In the genomic region with DNA sequence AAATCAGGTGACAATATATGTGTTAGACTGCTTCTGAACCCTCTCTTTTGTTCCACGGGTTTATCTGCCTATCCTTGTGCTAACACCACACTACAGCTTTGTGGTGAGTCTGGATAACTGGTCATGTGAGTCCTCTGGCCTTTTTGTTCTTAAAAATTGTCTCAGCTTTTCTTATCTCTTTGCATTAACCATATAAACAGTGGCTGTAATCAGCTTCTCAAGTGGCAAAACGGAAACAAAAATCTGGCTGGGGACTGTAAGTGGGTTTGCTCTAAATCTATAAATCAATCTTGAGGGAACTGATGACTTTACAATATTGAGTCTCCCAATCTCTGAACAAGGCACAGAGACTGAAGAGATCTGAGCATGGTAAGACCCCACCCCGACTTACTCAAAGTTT, we compare ENCODE assay signal across 15 cellular contexts. TPM values are rescaled to one million over a fixed set of nuclear protein-coding genes. Genes with fewer than 3 reads are reported as not detected.
"Had no signal": no experiment of that assay in that cellular context is flagged by ENCODE, and none has a peak within 500 bp of the region (broad histone marks: within the 10 kb centered on the region; RNA-seq: fewer than 3 reads in every experiment).

No MANE protein-coding gene starts in this region.

- H3K27me3 ChIP-seq: cardiac muscle cell, heart right ventricle, sigmoid colon, upper lobe of right lung had no signal

- H3K4me3 Mint-ChIP-seq: activated CD4-positive, alpha-beta T cell treated with anti-CD3 and anti-CD28 coated beads for 36 hours; activated naive CD8-positive, alpha-beta T cell; nephron; stimulated activated naive B cell treated with anti-CD40 and anti-IgM and Interleukin-4, amounts not matched to agents 10 μg/mL and 1 μg/mL and 100 μg/mL, for 72 hours had no signal

- DNase-seq: activated CD4-positive, alpha-beta T cell treated with anti-CD3 and anti-CD28 coated beads for 36 hours; activated CD4-positive, alpha-beta T cell treated with anti-CD3 and anti-CD28 coated beads, Interleukin-2, amount 50 U/mL, for 48 hours; amniotic stem cell; heart right ventricle; nucleus accumbens; sigmoid colon; stimulated activated naive B cell treated with anti-CD40 and anti-IgM and Interleukin-4, amounts not matched to agents 10 μg/mL and 1 μg/mL and 100 μg/mL, for 72 hours; T-helper 1 cell; T1000; upper lobe of right lung had no signal

- H3K4me1 ChIP-seq: heart right ventricle, sigmoid colon, upper lobe of right lung had no signal

- H3K27ac Mint-ChIP-seq: activated CD4-positive, alpha-beta T cell treated with anti-CD3 and anti-CD28 coated beads for 36 hours; activated naive CD8-positive, alpha-beta T cell; nephron; stimulated activated naive B cell treated with anti-CD40 and anti-IgM and Interleukin-4, amounts not matched to agents 10 μg/mL and 1 μg/mL and 100 μg/mL, for 72 hours had no signal

- H3K4me3 ChIP-seq: cardiac muscle cell, heart right ventricle, sigmoid colon, upper lobe of right lung had no signal

- H3K27me3 Mint-ChIP-seq: activated CD4-positive, alpha-beta T cell treated with anti-CD3 and anti-CD28 coated beads for 36 hours; activated naive CD8-positive, alpha-beta T cell; stimulated activated naive B cell treated with anti-CD40 and anti-IgM and Interleukin-4, amounts not matched to agents 10 μg/mL and 1 μg/mL and 100 μg/mL, for 72 hours had no signal

- H3K4me1 Mint-ChIP-seq: nephron had no signal

- H3K9me3 ChIP-seq: heart right ventricle, sigmoid colon, upper lobe of right lung had no signal

- H3K9me3 Mint-ChIP-seq: nephron; stimulated activated naive B cell treated with anti-CD40 and anti-IgM and Interleukin-4, amounts not matched to agents 10 μg/mL and 1 μg/mL and 100 μg/mL, for 72 hours had no signal

- H3K27ac ChIP-seq: cardiac muscle cell, heart right ventricle, sigmoid colon, upper lobe of right lung had no signal

- H3K36me3 ChIP-seq: cardiac muscle cell, sigmoid colon, upper lobe of right lung had no signal

- ATAC-seq: activated CD4-positive, alpha-beta T cell treated with anti-CD3 and anti-CD28 coated beads for 36 hours; heart right ventricle; stimulated activated naive B cell treated with anti-CD40 and anti-IgM and Interleukin-4, amounts not matched to agents 10 μg/mL and 1 μg/mL and 100 μg/mL, for 72 hours; upper lobe of right lung had no signal

RNA-seq across cellular contexts. Expression of a gene that starts 45.4 kb away (rescaled TPM):
- total RNA-seq: activated CD4-positive, alpha-beta T cell treated with anti-CD3 and anti-CD28 coated beads for 36 hours; cardiac muscle cell; mesenteric fat pad; upper lobe of right lung had no signal
- polyA plus RNA-seq: heart right ventricle, liver had no signal
